In the genomic region with DNA sequence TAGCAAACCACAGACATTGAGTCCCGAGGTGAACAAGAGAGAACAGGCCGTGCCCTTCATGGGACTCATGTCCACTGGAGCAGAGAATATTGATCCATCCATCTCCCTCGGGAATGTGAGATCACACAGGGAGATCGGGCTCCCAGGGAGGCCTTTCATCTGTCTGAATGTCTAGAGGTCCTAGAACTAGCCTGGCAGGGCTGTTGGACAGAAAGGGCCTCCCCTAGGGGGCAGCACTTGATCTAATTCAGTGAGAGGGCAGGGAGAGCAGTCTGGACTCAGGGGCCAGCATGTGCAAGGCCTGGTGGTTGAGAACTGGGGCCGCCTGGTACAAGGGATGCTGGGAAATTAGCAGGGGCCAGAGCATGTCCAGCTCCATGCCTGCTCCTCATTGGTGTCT, we compare ENCODE assay signal across 9 cellular contexts. TPM values are rescaled to one million over a fixed set of nuclear protein-coding genes. Genes with fewer than 3 reads are reported as not detected.
A peak's percentile ranks its signal among the peaks of the same experiment; 100 is the strongest.
DNase-seq lines count a peak whose midpoint lies in the region; ATAC-seq lines count a peak whose summit lies in the region.
"Had no signal": no experiment of that assay in that cellular context is flagged by ENCODE, and none has a peak within 500 bp of the region (broad histone marks: within the 10 kb centered on the region; RNA-seq: fewer than 3 reads in every experiment).

No MANE protein-coding gene starts in this region.

- DNase-seq in left cardiac atrium (peak; percentile 54), left ventricle myocardium superior (no peak), NCI-H69 (lab: John Stamatoyannopoulos, UW) (peak; percentile 76), iris pigment epithelial cell (ENCODE audit: low read depth) (peak; percentile 68), NCI-H524 treated with DMSO at 0.1 percent for 48 hours (lab: John Stamatoyannopoulos, UW) (no peak), NCI-H2171 treated with DMSO at 0.1 percent for 48 hours (lab: John Stamatoyannopoulos, UW) (no peak)

- intact Hi-C loops in left cardiac atrium (cut with DNase I) (loop anchor here in 1 of 2 donors (10.0 kb wide), 1 partner anchor 77 kb away; a partner anchor contains a TSS), left ventricle myocardium superior (cut with micrococcal nuclease) (no loop called here)

- H3K4me1 Mint-ChIP-seq in activated T-helper 17 cell treated with anti-CD3 and anti-CD28 coated beads, Interleukin-2, amount 50 U/mL, for 72 hours, result peaks cover 21% of the 10 kb centered on the region

- H3K4me3 Mint-ChIP-seq in activated T-helper 17 cell treated with anti-CD3 and anti-CD28 coated beads, Interleukin-2, amount 50 U/mL, for 72 hours, result no peak overlapping the region
- H3K4me3 Mint-ChIP-seq: dendritic cell treated with granulocyte-macrophage colony-stimulating factor and Interleukin-4, amounts not matched to agents 40 ng/mL and 50 ng/mL, for 4 days had no signal

- peak overlapping the region; percentile 63 for H3K27ac Mint-ChIP-seq in activated T-helper 17 cell treated with anti-CD3 and anti-CD28 coated beads, Interleukin-2, amount 50 U/mL, for 72 hours
- H3K27ac Mint-ChIP-seq: dendritic cell treated with granulocyte-macrophage colony-stimulating factor and Interleukin-4, amounts not matched to agents 40 ng/mL and 50 ng/mL, for 4 days had no signal

- no peaks in the 10 kb centered on the region for H3K27me3 Mint-ChIP-seq in activated T-helper 17 cell treated with anti-CD3 and anti-CD28 coated beads, Interleukin-2, amount 50 U/mL, for 72 hours
- H3K27me3 Mint-ChIP-seq: dendritic cell treated with granulocyte-macrophage colony-stimulating factor and Interleukin-4, amounts not matched to agents 40 ng/mL and 50 ng/mL, for 4 days had no signal

- peaks cover 51% of the 10 kb centered on the region for H3K36me3 Mint-ChIP-seq in activated T-helper 17 cell treated with anti-CD3 and anti-CD28 coated beads, Interleukin-2, amount 50 U/mL, for 72 hours (ENCODE audit: low read depth)

- no peak for ATAC-seq in left cardiac atrium
- ATAC-seq in left ventricle myocardium superior, result no peak
- no peak for ATAC-seq in activated T-helper 17 cell treated with anti-CD3 and anti-CD28 coated beads, Interleukin-2, amount 50 U/mL, for 72 hours (replicated peaks)
- no peak for ATAC-seq in GM19397 (IDR thresholded peaks at IDR 0.05; ENCODE audit: unreplicated experiment)

- H3K9me3 Mint-ChIP-seq in activated T-helper 17 cell treated with anti-CD3 and anti-CD28 coated beads, Interleukin-2, amount 50 U/mL, for 72 hours, result no peaks in the 10 kb centered on the region
- H3K9me3 Mint-ChIP-seq: dendritic cell treated with granulocyte-macrophage colony-stimulating factor and Interleukin-4, amounts not matched to agents 40 ng/mL and 50 ng/mL, for 4 days had no signal

RNA-seq across cellular contexts. Expression of a gene that starts 4.3 kb away (rescaled TPM):
- 10 to 100 TPM; 39.3 to 50.0 TPM for total RNA-seq in left cardiac atrium
- total RNA-seq in left ventricle myocardium superior, result 44.4 TPM
- 100 to 1,000 TPM; 100 to 166 TPM for total RNA-seq in activated T-helper 17 cell treated with anti-CD3 and anti-CD28 coated beads, Interleukin-2, amount 50 U/mL, for 72 hours

RNA-seq across cellular contexts. Expression of a gene that starts 4.9 kb away (rescaled TPM):
- total RNA-seq in left cardiac atrium (10 to 100 TPM; 66.4 to 95.7 TPM), left ventricle myocardium superior (103 TPM)
- 10 to 100 TPM; 50.8 to 99.9 TPM for total RNA-seq in activated T-helper 17 cell treated with anti-CD3 and anti-CD28 coated beads, Interleukin-2, amount 50 U/mL, for 72 hours

RNA-seq across cellular contexts. Expression of a gene that starts 18.9 kb away (rescaled TPM):
- total RNA-seq in left cardiac atrium (under 1 TPM in 1 of 2 donors, not detected in 1; 0.55 TPM), left ventricle myocardium superior (not detected)
- not detected for total RNA-seq in activated T-helper 17 cell treated with anti-CD3 and anti-CD28 coated beads, Interleukin-2, amount 50 U/mL, for 72 hours

RNA-seq across cellular contexts. Expression of a gene that starts 26.2 kb away (rescaled TPM):
- total RNA-seq in left cardiac atrium (not detected), left ventricle myocardium superior (not detected)
- total RNA-seq in activated T-helper 17 cell treated with anti-CD3 and anti-CD28 coated beads, Interleukin-2, amount 50 U/mL, for 72 hours, result not detected

RNA-seq across cellular contexts. Expression of a gene that starts 32.9 kb away (rescaled TPM):
- total RNA-seq in left cardiac atrium (1,000 to 10,000 TPM; 1,813 to 2,086 TPM), left ventricle myocardium superior (684 TPM)
- total RNA-seq in activated T-helper 17 cell treated with anti-CD3 and anti-CD28 coated beads, Interleukin-2, amount 50 U/mL, for 72 hours, result 1,000 to 10,000 TPM; 1,320 to 1,710 TPM

Comparison
In these comparisons a context has a peak if more than half of its experiments do, and no peak if none do; other contexts are left out.
1. DNase-seq: peak in left cardiac atrium (single experiment), NCI-H69 (single experiment) and iris pigment epithelial cell (single experiment); none in left ventricle myocardium superior (single experiment), NCI-H524 treated with DMSO at 0.1 percent for 48 hours (single experiment) and NCI-H2171 treated with DMSO at 0.1 percent for 48 hours (single experiment).